In the genomic region with DNA sequence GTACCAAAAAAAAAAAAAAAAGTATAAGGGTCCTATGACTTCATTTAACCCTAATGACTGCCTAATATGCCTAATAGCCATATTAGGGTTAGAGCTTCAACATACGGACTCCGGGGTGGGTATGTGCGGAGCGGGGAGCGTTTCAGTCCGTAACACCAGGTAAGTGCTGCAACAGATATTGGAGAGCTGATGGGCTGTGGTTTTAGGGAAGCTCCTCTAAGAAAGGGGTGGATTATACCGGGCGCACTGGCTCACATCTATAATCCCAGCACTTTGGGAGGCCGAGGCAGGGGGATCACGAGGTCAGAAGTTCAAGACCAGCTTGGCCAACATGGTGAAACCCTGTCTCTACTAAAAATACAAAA, we compare ENCODE assay signal across 10 cellular contexts. TPM values are rescaled to one million over a fixed set of nuclear protein-coding genes. Genes with fewer than 3 reads are reported as not detected.
DNase-seq lines count a peak whose midpoint lies in the region; ATAC-seq and TF ChIP-seq lines count a peak whose summit lies in the region.
"Had no signal": no experiment of that assay in that cellular context is flagged by ENCODE, and none has a peak within 500 bp of the region (broad histone marks: within the 10 kb centered on the region; RNA-seq: fewer than 3 reads in every experiment).

No MANE protein-coding gene starts in this region.

- H3K4me3 Mint-ChIP-seq in activated CD4-positive, alpha-beta T cell treated with anti-CD3 and anti-CD28 coated beads for 36 hours, result peak overlapping the region; percentile 92
- H3K4me3 Mint-ChIP-seq in T-cell, result peak overlapping the region; percentile 92 to 94 (median 93)
- H3K4me3 Mint-ChIP-seq in stimulated activated memory B cell treated with anti-CD40 and anti-IgM and Interleukin-4, amounts not matched to agents 10 μg/mL and 1 μg/mL and 100 μg/mL, for 72 hours, result peak overlapping the region; percentile 90

- peak overlapping the region; percentile 76 for H3K27ac Mint-ChIP-seq in activated CD4-positive, alpha-beta T cell treated with anti-CD3 and anti-CD28 coated beads for 36 hours
- H3K27ac Mint-ChIP-seq in T-cell, result peak overlapping the region; percentile 94 to 98
- H3K27ac Mint-ChIP-seq in stimulated activated memory B cell treated with anti-CD40 and anti-IgM and Interleukin-4, amounts not matched to agents 10 μg/mL and 1 μg/mL and 100 μg/mL, for 72 hours, result peak overlapping the region; percentile 87

- TF ChIP-seq CTCF in fibroblast of the aortic adventitia (IDR thresholded peaks at IDR 0.05; ENCODE audit: insufficient read depth, low read length) (no peak), BE2C (IDR thresholded peaks at IDR 0.05; ENCODE audit: low read depth, low read length) (no peak)

- H3K36me3 ChIP-seq in BE2C, result peaks cover 8% of the 10 kb centered on the region

- intact Hi-C loops in activated CD4-positive, alpha-beta T cell treated with anti-CD3 and anti-CD28 coated beads for 36 hours (cut with DNase I, micrococcal nuclease), result loop anchor here (5.0 to 10.0 kb wide), 6 partner anchors 212 to 1057 kb away; a partner anchor contains a TSS

- POLR2A ChIA-PET in activated CD4-positive, alpha-beta T cell treated with anti-CD3 and anti-CD28 coated beads for 36 hours (lab: Charles Lee), result interaction anchor here (0.7 to 2.6 kb wide), 4 partner anchors 18 to 405 kb away, joined by 4 to 22 read pairs (median 6); a partner anchor contains a TSS
- POLR2A ChIA-PET in T-cell (lab: Charles Lee), result interaction anchor here (0.7 to 2.9 kb wide), 4 partner anchors 8 to 115 kb away, joined by 3 to 13 read pairs (median 6); a partner anchor contains a TSS

- H3K27me3 Mint-ChIP-seq in activated CD4-positive, alpha-beta T cell treated with anti-CD3 and anti-CD28 coated beads for 36 hours, result no peaks in the 10 kb centered on the region
- H3K27me3 Mint-ChIP-seq in T-cell, result no peaks in the 10 kb centered on the region
- H3K27me3 Mint-ChIP-seq in stimulated activated memory B cell treated with anti-CD40 and anti-IgM and Interleukin-4, amounts not matched to agents 10 μg/mL and 1 μg/mL and 100 μg/mL, for 72 hours, result no peaks in the 10 kb centered on the region

- H3K4me1 ChIP-seq in BE2C, result 0 out of 2 replicates have a peak, but pooled peaks cover under 1% of the 10 kb centered on the region

- H3K4me3 ChIP-seq in fibroblast of the aortic adventitia (ENCODE audit: low read depth, low read length) (peak overlapping the region; percentile 84), BE2C (ENCODE audit: low read depth, low read length) (no peak overlapping the region; the same call in 1 of the 2 replicates)

- H3K27me3 ChIP-seq in BE2C, result no peaks in the 10 kb centered on the region

- no peaks in the 10 kb centered on the region for H3K9me3 Mint-ChIP-seq in activated CD4-positive, alpha-beta T cell treated with anti-CD3 and anti-CD28 coated beads for 36 hours (ENCODE audit: low read depth)
- H3K9me3 Mint-ChIP-seq in T-cell, result no peaks in the 10 kb centered on the region
- H3K9me3 Mint-ChIP-seq in stimulated activated memory B cell treated with anti-CD40 and anti-IgM and Interleukin-4, amounts not matched to agents 10 μg/mL and 1 μg/mL and 100 μg/mL, for 72 hours, result no peaks in the 10 kb centered on the region

- DNase-seq in activated CD4-positive, alpha-beta T cell treated with anti-CD3 and anti-CD28 coated beads for 36 hours, result no peak
- no peak for DNase-seq in activated CD4-positive, alpha-beta T cell treated with anti-CD3 and anti-CD28 coated beads, Interleukin-2, amount 50 U/mL, for 1 hour
- DNase-seq in T-cell (no peak), fibroblast of the aortic adventitia (ENCODE audit: low read depth) (no peak), BE2C (no peak)
- DNase-seq: NCI-H1436 treated with DMSO at 0.1 percent for 48 hours; stimulated activated CD4-positive, alpha-beta T cell treated with anti-CD3 and anti-CD28 coated beads, Interleukin-12 subunit alpha, Interleukin-12 subunit beta, amount 100 ng/mL, for 4 hours had no signal

- ATAC-seq in activated CD4-positive, alpha-beta T cell treated with anti-CD3 and anti-CD28 coated beads for 36 hours, result no peak
- ATAC-seq in T-cell (replicated peaks in 1 of 4) (no peak), GM21526 (IDR thresholded peaks at IDR 0.05; ENCODE audit: low FRiP score, unreplicated experiment) (no peak), GM19035 (IDR thresholded peaks at IDR 0.05; ENCODE audit: unreplicated experiment) (no peak)
- ATAC-seq in stimulated activated memory B cell treated with anti-CD40 and anti-IgM and Interleukin-4, amounts not matched to agents 10 μg/mL and 1 μg/mL and 100 μg/mL, for 72 hours, result no peak

- H3K4me1 Mint-ChIP-seq in activated CD4-positive, alpha-beta T cell treated with anti-CD3 and anti-CD28 coated beads for 36 hours, result peaks cover 52% of the 10 kb centered on the region
- H3K4me1 Mint-ChIP-seq in T-cell, result peaks cover 58 to 64% (median 62%) of the 10 kb centered on the region in 3 donors
- H3K4me1 Mint-ChIP-seq in stimulated activated memory B cell treated with anti-CD40 and anti-IgM and Interleukin-4, amounts not matched to agents 10 μg/mL and 1 μg/mL and 100 μg/mL, for 72 hours, result peaks cover 65% of the 10 kb centered on the region

- CTCF ChIA-PET in activated CD4-positive, alpha-beta T cell treated with anti-CD3 and anti-CD28 coated beads for 36 hours (lab: Charles Lee), result interaction anchor here (0.5 to 3.5 kb wide), 6 partner anchors 11 to 381 kb away, joined by 4 to 20 read pairs (median 8); a partner anchor contains a TSS
- CTCF ChIA-PET in T-cell (lab: Charles Lee), result interaction anchor here (0.6 to 4.0 kb wide), 4 partner anchors 11 to 160 kb away, joined by 3 to 37 read pairs (median 7); no protein-coding TSS in a partner anchor

- H3K9me3 ChIP-seq in BE2C, result no peaks in the 10 kb centered on the region

- H3K36me3 Mint-ChIP-seq in activated CD4-positive, alpha-beta T cell treated with anti-CD3 and anti-CD28 coated beads for 36 hours (ENCODE audit: low read depth), result peaks cover 30% of the 10 kb centered on the region
- peaks cover 4% of the 10 kb centered on the region for H3K36me3 Mint-ChIP-seq in T-cell
- H3K36me3 Mint-ChIP-seq in stimulated activated memory B cell treated with anti-CD40 and anti-IgM and Interleukin-4, amounts not matched to agents 10 μg/mL and 1 μg/mL and 100 μg/mL, for 72 hours, result peaks cover 18% of the 10 kb centered on the region

RNA-seq across cellular contexts. Expression of a gene that starts 1.9 kb away (rescaled TPM):
- total RNA-seq in activated CD4-positive, alpha-beta T cell treated with anti-CD3 and anti-CD28 coated beads for 36 hours, result 10 to 100 TPM; 74.1 to 95.1 TPM
- total RNA-seq in T-cell, result 100 to 1,000 TPM in 1 of 5 donors, 10 to 100 TPM in 4; 57.6 to 115 (median 68.2) TPM
- total RNA-seq in fibroblast of the aortic adventitia (ENCODE audit: low replicate concordance), result 31.9 and 106 TPM in 2 replicates
- 40.1 TPM for polyA plus RNA-seq in BE2C (2012; ENCODE audit: insufficient read depth, insufficient read length, low read depth)

RNA-seq across cellular contexts. Expression of a gene that starts 52.3 kb away (rescaled TPM):
- total RNA-seq in activated CD4-positive, alpha-beta T cell treated with anti-CD3 and anti-CD28 coated beads for 36 hours, result 100 to 1,000 TPM; 369 to 466 TPM
- 100 to 1,000 TPM; 165 to 205 (median 180) TPM for total RNA-seq in T-cell
- 178 and 183 TPM in 2 replicates for total RNA-seq in fibroblast of the aortic adventitia (ENCODE audit: low replicate concordance)
- 264 TPM for polyA plus RNA-seq in BE2C (2012; ENCODE audit: insufficient read depth, insufficient read length, low read depth)

RNA-seq across cellular contexts. Expression of a gene that starts 56.3 kb away (rescaled TPM):
- total RNA-seq in activated CD4-positive, alpha-beta T cell treated with anti-CD3 and anti-CD28 coated beads for 36 hours, result 10 to 100 TPM; 27.3 to 28.3 TPM
- total RNA-seq in T-cell, result 10 to 100 TPM; 44.0 to 76.3 (median 54.0) TPM
- total RNA-seq in fibroblast of the aortic adventitia (ENCODE audit: low replicate concordance), result 9.0 and 24.0 TPM in 2 replicates
- 20.2 TPM for polyA plus RNA-seq in BE2C (2012; ENCODE audit: insufficient read depth, insufficient read length, low read depth)
